8 cellular contexts compared by ENCODE assay signal in genomic region chr19:36418287-36419001, GRCh38. TPM values are rescaled to one million over a fixed set of nuclear protein-coding genes. Genes with fewer than 3 reads are reported as not detected.
A peak's percentile ranks its signal among the peaks of the same experiment; 100 is the strongest.
DNase-seq lines count a peak whose midpoint lies in the region; TF ChIP-seq lines count a peak whose summit lies in the region.

Gene ZFP82, minus strand, starts transcription at chr19:36418644. Its CDS starts 8,855 bp downstream, at chr19:36409789.

- H3K27ac Mint-ChIP-seq in immature natural killer cell = peak within 1 kb of the TSS; percentile 84 to 97 (median 94)

- H3K27me3 ChIP-seq in breast epithelium (no peaks in the 10 kb centered on the region), smooth muscle cell (ENCODE audit: low read depth) (no peaks in the 10 kb centered on the region)

- peaks cover 0 to 7% (median 0%) of the 10 kb centered on the region in 6 donors for H3K9me3 Mint-ChIP-seq in immature natural killer cell

- H3K4me1 Mint-ChIP-seq in immature natural killer cell = peaks cover 29 to 41% of the 10 kb centered on the region in 2 donors

- peaks cover 10 to 17% (median 12%) of the 10 kb centered on the region in 3 donors for H3K27me3 Mint-ChIP-seq in immature natural killer cell (ENCODE audit: low read depth in 3 of 3)

- no peak for TF ChIP-seq POLR2A in breast epithelium (IDR thresholded peaks at IDR 0.05)

- intact Hi-C loops in breast epithelium (cut with DNase I; ENCODE audit: low total_unique reads) = no loop called here

- peak within 1 kb of the TSS; percentile 89 to 96 (median 94) for H3K4me3 Mint-ChIP-seq in immature natural killer cell

- H3K36me3 Mint-ChIP-seq in immature natural killer cell = peaks cover 0 to 7% (median 2%) of the 10 kb centered on the region in 3 donors

- H3K4me2 ChIP-seq in smooth muscle cell = peak within 1 kb of the TSS; percentile 96

- under 1% methylated on average over 69 of the region's 70 CpGs for WGBS in smooth muscle cell (ENCODE audit: low lambda C conversion rate)

- DNase-seq in ELF-1 (ENCODE audit: low read depth, low spot score) (peak; percentile 94), HFF-Myc (ENCODE audit: extremely low read depth, low read depth) (peak; percentile 20), NCI-H1694 treated with DMSO at 0.1 percent for 48 hours (lab: John Stamatoyannopoulos, UW) (peak; percentile 23), breast epithelium (ENCODE audit: low spot score in 2 of 2) (peak; percentile 31 to 68), immature natural killer cell (peak; percentile 74 to 82 (median 81)), smooth muscle cell (lab: John Stamatoyannopoulos, UW; ENCODE audit: unreplicated experiment) (peak; percentile 48), NK-92 (lab: John Stamatoyannopoulos, UW; ENCODE audit: unreplicated experiment) (no peak)

- peak within 1 kb of the TSS; percentile 97 for H3K27ac ChIP-seq in VCaP
- peak within 1 kb of the TSS; percentile 86 to 93 for H3K27ac ChIP-seq in breast epithelium
- peak within 1 kb of the TSS; percentile 83 for H3K27ac ChIP-seq in smooth muscle cell (ENCODE audit: low read depth)

- H3K4me3 ChIP-seq in HFF-Myc (replicated peaks; ENCODE audit: low read depth, low read length) = peak within 1 kb of the TSS; percentile 67
- peak within 1 kb of the TSS; percentile 71 to 81 (median 73) for H3K4me3 ChIP-seq in breast epithelium
- H3K4me3 ChIP-seq in smooth muscle cell = peak within 1 kb of the TSS; percentile 66

- H3K36me3 ChIP-seq in breast epithelium (no peaks in the 10 kb centered on the region), smooth muscle cell (ENCODE audit: low read depth) (no peaks in the 10 kb centered on the region)

- H2AFZ ChIP-seq in smooth muscle cell (ENCODE audit: low read depth) = peak within 1 kb of the TSS; percentile 97

- H3K79me2 ChIP-seq in smooth muscle cell (ENCODE audit: low read depth) = peaks cover 37% of the 10 kb centered on the region

- H4K20me1 ChIP-seq in smooth muscle cell (ENCODE audit: low read depth) = peaks cover 22% of the 10 kb centered on the region

- H3K9me3 ChIP-seq in breast epithelium (peaks cover 0 to 11% of the 10 kb centered on the region in 2 donors), smooth muscle cell (replicated peaks; ENCODE audit: low read depth) (no peaks in the 10 kb centered on the region)

- TF ChIP-seq CTCF in HFF-Myc (IDR thresholded peaks at IDR 0.05; ENCODE audit: low read depth, low read length, missing control alignments) (no peak), VCaP (conservative IDR thresholded peaks at IDR 0.05) (no peak), breast epithelium (IDR thresholded peaks at IDR 0.05) (no peak), smooth muscle cell (IDR thresholded peaks at IDR 0.05; ENCODE audit: borderline replicate concordance, insufficient read depth, poor library complexity, severe bottlenecking) (no peak)

- H3K9ac ChIP-seq in smooth muscle cell (ENCODE audit: low read depth) = peak within 1 kb of the TSS; percentile 73

- H3K4me1 ChIP-seq in breast epithelium (peaks cover 0 to 8% of the 10 kb centered on the region in 2 donors), smooth muscle cell (ENCODE audit: low read depth) (peaks cover 8% of the 10 kb centered on the region)

- peaks cover 3% of the 10 kb centered on the region for H3F3A ChIP-seq in smooth muscle cell (ENCODE audit: low read depth)

RNA-seq across cellular contexts. Expression of gene ZFP82, which starts in this region (rescaled TPM):
- total RNA-seq in breast epithelium (10 to 100 TPM in 1 of 3 donors, 1 to 10 TPM in 2; 3.4 to 13.6 (median 9.5) TPM), smooth muscle cell (6.8 and 9.2 TPM in 2 replicates)
- polyA plus RNA-seq in immature natural killer cell (1 to 10 TPM; 4.5 to 9.4 (median 6.1) TPM), smooth muscle cell (7.3 and 7.8 TPM in 2 replicates)
